In the genomic region with DNA sequence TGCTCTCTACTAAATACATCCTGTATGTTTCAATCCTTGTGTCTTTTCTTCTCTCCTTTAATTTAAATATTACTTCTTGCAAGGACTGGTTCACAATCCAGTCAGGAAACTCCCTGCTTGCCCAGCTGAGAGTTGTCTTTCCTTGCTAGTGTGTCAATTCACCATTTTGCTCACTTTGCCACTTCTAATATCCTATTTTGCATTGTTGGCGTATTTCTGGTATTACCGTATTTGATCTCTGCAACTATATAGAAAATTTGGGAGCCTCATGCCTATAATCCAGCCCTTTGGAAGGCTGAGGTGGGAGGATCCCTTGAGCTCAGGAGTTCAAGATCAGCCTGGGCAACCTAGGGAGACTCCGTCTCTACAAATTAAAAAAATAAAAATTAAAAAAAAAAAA, we compare ENCODE assay signal across 1 cellular context.
TF ChIP-seq lines count a peak whose summit lies in the region.

No MANE protein-coding gene starts in this region.

TF ChIP-seq in HepG2, 621 proteins besides CTCF, POLR2A, EP300 and RAD21 (continued from another document):
- TF ChIP-seq, protein P1, sequence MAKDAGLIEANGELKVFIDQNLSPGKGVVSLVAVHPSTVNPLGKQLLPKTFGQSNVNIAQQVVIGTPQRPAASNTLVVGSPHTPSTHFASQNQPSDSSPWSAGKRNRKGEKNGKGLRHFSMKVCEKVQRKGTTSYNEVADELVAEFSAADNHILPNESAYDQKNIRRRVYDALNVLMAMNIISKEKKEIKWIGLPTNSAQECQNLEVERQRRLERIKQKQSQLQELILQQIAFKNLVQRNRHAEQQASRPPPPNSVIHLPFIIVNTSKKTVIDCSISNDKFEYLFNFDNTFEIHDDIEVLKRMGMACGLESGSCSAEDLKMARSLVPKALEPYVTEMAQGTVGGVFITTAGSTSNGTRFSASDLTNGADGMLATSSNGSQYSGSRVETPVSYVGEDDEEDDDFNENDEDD (CRISPR knock-in tag; IDR thresholded peaks at IDR 0.05; ENCODE audit: borderline replicate concordance) = no peak
- TF ChIP-seq KDM5A (IDR thresholded peaks at IDR 0.05; ENCODE audit: borderline replicate concordance, low read length) (no peak), HNRNPUL1 (IDR thresholded peaks at IDR 0.05; ENCODE audit: low read depth, low read length) (no peak)
- TF ChIP-seq, protein P2, sequence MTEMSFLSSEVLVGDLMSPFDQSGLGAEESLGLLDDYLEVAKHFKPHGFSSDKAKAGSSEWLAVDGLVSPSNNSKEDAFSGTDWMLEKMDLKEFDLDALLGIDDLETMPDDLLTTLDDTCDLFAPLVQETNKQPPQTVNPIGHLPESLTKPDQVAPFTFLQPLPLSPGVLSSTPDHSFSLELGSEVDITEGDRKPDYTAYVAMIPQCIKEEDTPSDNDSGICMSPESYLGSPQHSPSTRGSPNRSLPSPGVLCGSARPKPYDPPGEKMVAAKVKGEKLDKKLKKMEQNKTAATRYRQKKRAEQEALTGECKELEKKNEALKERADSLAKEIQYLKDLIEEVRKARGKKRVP (CRISPR knock-in tag; IDR thresholded peaks at IDR 0.05) = no peak
